In genomic region chr9:4550777-4551476, GRCh38 we compare ENCODE assay signal across 17 cellular contexts.
DNase-seq lines count a peak whose midpoint lies in the region; ATAC-seq and TF ChIP-seq lines count a peak whose summit lies in the region.
"Had no signal": no experiment of that assay in that cellular context is flagged by ENCODE, and none has a peak within 500 bp of the region (broad histone marks: within the 10 kb centered on the region; RNA-seq: fewer than 3 reads in every experiment).

No MANE protein-coding gene starts in this region.

- no peak overlapping the region for H3K4me3 ChIP-seq in left ventricle myocardium inferior
- no peak overlapping the region for H3K4me3 ChIP-seq in astrocyte of the spinal cord (ENCODE audit: low read depth, low read length)
- H3K4me3 ChIP-seq in thymus (ENCODE audit: low read length), result no peak overlapping the region
- H3K4me3 ChIP-seq: body of pancreas, esophagus muscularis mucosa had no signal

- ATAC-seq in left cardiac atrium (no peak), left lobe of liver (peak; percentile 76), HG03159 (IDR thresholded peaks at IDR 0.05; ENCODE audit: unreplicated experiment) (no peak)
- ATAC-seq: body of pancreas, left ventricle myocardium superior had no signal

- in situ Hi-C loops in astrocyte of the spinal cord (cut with HindIII; ENCODE audit: low sequenced_read_pairs), result no loop called here

- intact Hi-C loops in left ventricle myocardium inferior (cut with micrococcal nuclease) (no loop called here), left cardiac atrium (cut with DNase I) (loop anchor here in 1 of 2 donors (10.0 kb wide), 1 partner anchor 56 kb away; the partner anchor contains the start of gene SLC1A1)

- WGBS in thymus, result 59% methylated on average over 4 of the region's 4 CpGs

- H3K27ac ChIP-seq in left ventricle myocardium inferior (replicated peaks) (peak overlapping the region; percentile 71), thymus (ENCODE audit: low read depth) (peak overlapping the region; percentile 75)
- H3K27ac ChIP-seq: body of pancreas, esophagus muscularis mucosa had no signal

- DNase-seq in left ventricle myocardium inferior (no peak), left cardiac atrium (no peak), astrocyte of the spinal cord (ENCODE audit: low read depth, low spot score) (peak; percentile 23), left lobe of liver (ENCODE audit: low spot score) (peak; percentile 71), NCI-H345 treated with DMSO at 0.1 percent for 48 hours (lab: John Stamatoyannopoulos, UW; ENCODE audit: unreplicated experiment) (no peak), ureter (ENCODE audit: low spot score) (no peak)
- DNase-seq: activated effector memory CD4-positive, alpha-beta T cell treated with Interleukin-2 at 50 U/mL for 16 hours; body of pancreas; GF-D8; left ventricle myocardium superior; NCI-H1417; NCI-H510A; nephron progenitor cell; substantia nigra had no signal

- no peaks in the 10 kb centered on the region for H3K36me3 ChIP-seq in left ventricle myocardium inferior
- H3K36me3 ChIP-seq in thymus (ENCODE audit: control insufficient read depth, insufficient read depth), result no peaks in the 10 kb centered on the region
- H3K36me3 ChIP-seq: esophagus muscularis mucosa had no signal

- TF ChIP-seq CTCF in left ventricle myocardium inferior (IDR thresholded peaks at IDR 0.05; ENCODE audit: borderline replicate concordance) (no peak), astrocyte of the spinal cord (IDR thresholded peaks at IDR 0.05; ENCODE audit: low read depth, low read length) (no peak)

- no peaks in the 10 kb centered on the region for H3K27me3 ChIP-seq in left ventricle myocardium inferior (ENCODE audit: low read depth)
- no peaks in the 10 kb centered on the region for H3K27me3 ChIP-seq in thymus (ENCODE audit: control insufficient read depth, insufficient read depth)
- H3K27me3 ChIP-seq: body of pancreas, esophagus muscularis mucosa had no signal

- H3K4me1 ChIP-seq in left ventricle myocardium inferior (peaks cover 93% of the 10 kb centered on the region), thymus (ENCODE audit: control insufficient read depth, insufficient read depth, low read length) (peaks cover 41% of the 10 kb centered on the region)

- H3K9me3 ChIP-seq in left ventricle myocardium inferior (replicated peaks) (no peaks in the 10 kb centered on the region), thymus (ENCODE audit: control insufficient read depth) (no peaks in the 10 kb centered on the region)
- H3K9me3 ChIP-seq: body of pancreas, esophagus muscularis mucosa had no signal

Comparison
In these comparisons a context has a peak if more than half of its experiments do, and no peak if none do; other contexts are left out.
1. DNase-seq: peak in astrocyte of the spinal cord (single experiment) and left lobe of liver (single experiment); none in left ventricle myocardium inferior (single experiment), left cardiac atrium (single experiment), NCI-H345 treated with DMSO at 0.1 percent for 48 hours (single experiment) and ureter (single experiment).